In genomic region chr4:145823743-145824142, GRCh38 we compare ENCODE assay signal across 22 cellular contexts.
A peak's percentile ranks its signal among the peaks of the same experiment; 100 is the strongest.
DNase-seq lines count a peak whose midpoint lies in the region; ATAC-seq and TF ChIP-seq lines count a peak whose summit lies in the region.
"Had no signal": no experiment of that assay in that cellular context is flagged by ENCODE, and none has a peak within 500 bp of the region (broad histone marks: within the 10 kb centered on the region; RNA-seq: fewer than 3 reads in every experiment).

No MANE protein-coding gene starts in this region.

- H3K4me3 ChIP-seq in HUES48 (ENCODE audit: low read depth, low read length) (no peak overlapping the region), H7 (ENCODE audit: insufficient read depth, low read depth, low read length) (no peak overlapping the region)
- H3K4me3 ChIP-seq: dorsolateral prefrontal cortex, upper lobe of left lung had no signal

- no peaks in the 10 kb centered on the region for H3K9me3 ChIP-seq in HUES48 (ENCODE audit: control insufficient read depth, insufficient read depth, low read length)
- H3K9me3 ChIP-seq: upper lobe of left lung had no signal

- peak overlapping the region; percentile 5 for H3K27ac ChIP-seq in HUES48 (ENCODE audit: low read depth, low read length)
- H3K27ac ChIP-seq: dorsolateral prefrontal cortex, HL-60, upper lobe of left lung had no signal

- peaks cover 71% of the 10 kb centered on the region for H3K4me1 Mint-ChIP-seq in glutamatergic neuron (ENCODE audit: low read depth, unreplicated experiment)

- H3K36me3 ChIP-seq in HUES48 (ENCODE audit: control insufficient read depth, insufficient read depth, low read length): peaks cover 38% of the 10 kb centered on the region
- peaks cover 10% of the 10 kb centered on the region for H3K36me3 ChIP-seq in H7 (replicated peaks; ENCODE audit: control insufficient read depth, insufficient read depth, low read length)

- no peak overlapping the region for H3K9ac ChIP-seq in HUES48 (ENCODE audit: low read depth, low read length)

- peak overlapping the region; percentile 64 for H3K4me3 Mint-ChIP-seq in glutamatergic neuron (ENCODE audit: unreplicated experiment)
- H3K4me3 Mint-ChIP-seq: activated CD8-positive, alpha-beta memory T cell treated with anti-CD3 and anti-CD28 coated beads, Interleukin-2, amount 10 ng/mL, durations not matched to agents 7 days and 5 days; IgD-negative memory B cell; naive thymus-derived CD8-positive, alpha-beta T cell had no signal

- H3K27ac Mint-ChIP-seq in glutamatergic neuron (ENCODE audit: unreplicated experiment): peak overlapping the region; percentile 99
- H3K27ac Mint-ChIP-seq: activated CD8-positive, alpha-beta memory T cell treated with anti-CD3 and anti-CD28 coated beads, Interleukin-2, amount 10 ng/mL, durations not matched to agents 7 days and 5 days; IgD-negative memory B cell; naive thymus-derived CD8-positive, alpha-beta T cell had no signal

- peaks cover 10% of the 10 kb centered on the region for H3K9me3 Mint-ChIP-seq in glutamatergic neuron (ENCODE audit: unreplicated experiment)
- H3K9me3 Mint-ChIP-seq: IgD-negative memory B cell; naive thymus-derived CD8-positive, alpha-beta T cell had no signal

- no peak for TF ChIP-seq CTCF in glutamatergic neuron (IDR thresholded peaks at IDR 0.05; ENCODE audit: partially characterized antibody, unreplicated experiment)

- ATAC-seq in GM18907 (IDR thresholded peaks at IDR 0.05; ENCODE audit: unreplicated experiment): peak; percentile 39
- peak; percentile 38 for ATAC-seq in GM21447 (IDR thresholded peaks at IDR 0.05; ENCODE audit: unreplicated experiment)
- ATAC-seq in GM18502 (IDR thresholded peaks at IDR 0.05; ENCODE audit: poor library complexity, unreplicated experiment): no peak
- no peak for ATAC-seq in HG02981 (IDR thresholded peaks at IDR 0.05; ENCODE audit: unreplicated experiment)
- ATAC-seq: activated CD8-positive, alpha-beta memory T cell treated with anti-CD3 and anti-CD28 coated beads, Interleukin-2, amount 10 ng/mL, durations not matched to agents 7 days and 5 days; naive thymus-derived CD8-positive, alpha-beta T cell had no signal

- H3K4me1 ChIP-seq in HUES48 (ENCODE audit: control insufficient read depth, insufficient read depth, low read length): peaks cover 36% of the 10 kb centered on the region
- H3K4me1 ChIP-seq: upper lobe of left lung had no signal

- H3K36me3 Mint-ChIP-seq in glutamatergic neuron (ENCODE audit: unreplicated experiment): peaks cover 21% of the 10 kb centered on the region

- DNase-seq in glutamatergic neuron (peak; percentile 22), H7 (no peak)
- DNase-seq: activated CD8-positive, alpha-beta memory T cell treated with anti-CD3 and anti-CD28 coated beads, Interleukin-2, amount 10 ng/mL, durations not matched to agents 7 days and 5 days; activated effector memory CD4-positive, alpha-beta T cell treated with anti-CD3 and anti-CD28 coated beads, Interleukin-2, amount 50 U/mL, for 16 hours; amygdala; dorsolateral prefrontal cortex; mammary epithelial cell; naive thymus-derived CD8-positive, alpha-beta T cell; NCI-H1436 treated with DMSO at 0.1 percent for 48 hours; NCI-H226; posterior cingulate gyrus; RPMI8226; stimulated activated CD4-positive, alpha-beta T cell treated with anti-CD3 and anti-CD28 coated beads, Interleukin-2, amount 100 ng/mL, for 24 hours; T1000; upper lobe of left lung had no signal

- H3K27me3 ChIP-seq in HUES48 (ENCODE audit: control insufficient read depth, insufficient read depth, low read length): no peaks in the 10 kb centered on the region
- H3K27me3 ChIP-seq in H7 (ENCODE audit: control insufficient read depth, insufficient read depth, low read length): no peaks in the 10 kb centered on the region
- H3K27me3 ChIP-seq: dorsolateral prefrontal cortex, upper lobe of left lung had no signal

- peaks cover 6% of the 10 kb centered on the region for H3K27me3 Mint-ChIP-seq in glutamatergic neuron (ENCODE audit: unreplicated experiment)
- H3K27me3 Mint-ChIP-seq: activated CD8-positive, alpha-beta memory T cell treated with anti-CD3 and anti-CD28 coated beads, Interleukin-2, amount 10 ng/mL, durations not matched to agents 7 days and 5 days; IgD-negative memory B cell; naive thymus-derived CD8-positive, alpha-beta T cell had no signal

Comparison
In these comparisons a context has a peak if more than half of its experiments do, and no peak if none do; other contexts are left out.
1. ATAC-seq: peak in GM18907 (single experiment) and GM21447 (single experiment); none in GM18502 (single experiment) and HG02981 (single experiment).